9 cellular contexts compared by ENCODE assay signal in genomic region chr4:169098054-169098896, GRCh38.
DNase-seq lines count a peak whose midpoint lies in the region; ATAC-seq and TF ChIP-seq lines count a peak whose summit lies in the region.
"Had no signal": no experiment of that assay in that cellular context is flagged by ENCODE, and none has a peak within 500 bp of the region (broad histone marks: within the 10 kb centered on the region; RNA-seq: fewer than 3 reads in every experiment).

No MANE protein-coding gene starts in this region.

- peaks cover 0 to 4% of the 10 kb centered on the region in 2 donors for H3K4me1 Mint-ChIP-seq in natural killer cell treated with Interleukin-12 subunit alpha and Interleukin-12 subunit beta and Interleukin-15 and Interleukin-18, amount 100 ng/mL, for 72 hours (ENCODE audit: low read depth in 2 of 2)
- H3K4me1 Mint-ChIP-seq in natural killer cell, result peaks cover 5% of the 10 kb centered on the region in 2 donors

- no peak overlapping the region for H3K27ac Mint-ChIP-seq in natural killer cell treated with Interleukin-12 subunit alpha and Interleukin-12 subunit beta and Interleukin-15 and Interleukin-18, amount 100 ng/mL, for 72 hours
- no peak overlapping the region for H3K27ac Mint-ChIP-seq in natural killer cell

- intact Hi-C loops in natural killer cell (cut with micrococcal nuclease) (no loop called here), aorta (cut with DNase I) (loop anchor here in 1 of 2 donors (5.0 kb wide), 1 partner anchor 36 kb away; no protein-coding TSS in a partner anchor)

- H3K27me3 ChIP-seq in aorta (ENCODE audit: control insufficient read depth in 1 of 2, insufficient read depth in 2 of 2, low read length in 1 of 2), result no peaks in the 10 kb centered on the region

- peaks cover 7 to 9% of the 10 kb centered on the region in 2 donors for H3K4me1 ChIP-seq in aorta (ENCODE audit: control insufficient read depth in 1 of 2, insufficient read depth in 2 of 2, low read length in 2 of 2)

- TF ChIP-seq CTCF in natural killer cell (IDR thresholded peaks at IDR 0.05), result no peak
- TF ChIP-seq CTCF in omental fat pad (IDR thresholded peaks at IDR 0.05), result no peak

- peaks cover 0 to 1% of the 10 kb centered on the region in 2 donors for H3K36me3 ChIP-seq in aorta (ENCODE audit: control insufficient read depth in 1 of 2, insufficient read depth in 2 of 2, low read length in 1 of 2)

- WGBS in aorta, 2 donors, result 89 to 91% methylated on average over 4 of the region's 4 CpGs

- peak overlapping the region; percentile 70 to 97 for H3K27ac ChIP-seq in aorta (ENCODE audit: low read depth in 1 of 2, low read length in 2 of 2)

- H3K9me3 ChIP-seq in aorta (ENCODE audit: control insufficient read depth, low read length), result no peaks in the 10 kb centered on the region

- no peaks in the 10 kb centered on the region for H3K36me3 Mint-ChIP-seq in natural killer cell treated with Interleukin-12 subunit alpha and Interleukin-12 subunit beta and Interleukin-15 and Interleukin-18, amount 100 ng/mL, for 72 hours
- H3K36me3 Mint-ChIP-seq in natural killer cell, result no peaks in the 10 kb centered on the region

- peaks cover 0 to 3% of the 10 kb centered on the region in 2 donors for H3K27me3 Mint-ChIP-seq in natural killer cell treated with Interleukin-12 subunit alpha and Interleukin-12 subunit beta and Interleukin-15 and Interleukin-18, amount 100 ng/mL, for 72 hours
- H3K27me3 Mint-ChIP-seq in natural killer cell (ENCODE audit: low read depth in 2 of 2), result peaks cover 0 to 7% of the 10 kb centered on the region in 2 donors

- H3K9me3 Mint-ChIP-seq in natural killer cell treated with Interleukin-12 subunit alpha and Interleukin-12 subunit beta and Interleukin-15 and Interleukin-18, amount 100 ng/mL, for 72 hours, result peaks cover 3% of the 10 kb centered on the region
- no peaks in the 10 kb centered on the region for H3K9me3 Mint-ChIP-seq in natural killer cell

- peak; percentile 27 to 32 for ATAC-seq in natural killer cell treated with Interleukin-12 subunit alpha and Interleukin-12 subunit beta and Interleukin-15 and Interleukin-18, amount 100 ng/mL, for 72 hours
- ATAC-seq in natural killer cell (no peak), HG03097 (IDR thresholded peaks at IDR 0.05; ENCODE audit: low FRiP score, unreplicated experiment) (peak; percentile 47), aorta (ENCODE audit: low FRiP score) (no peak), omental fat pad (ENCODE audit: low FRiP score) (no peak)

- DNase-seq in natural killer cell treated with Interleukin-12 subunit alpha and Interleukin-12 subunit beta and Interleukin-15 and Interleukin-18, amount 100 ng/mL, for 72 hours (ENCODE audit: low spot score), result no peak
- DNase-seq in natural killer cell (no peak), astrocyte of the hippocampus (ENCODE audit: low read depth, low spot score) (peak; percentile 64), aorta (no peak), NCI-H2107 treated with DMSO at 0.1 percent for 48 hours (lab: John Stamatoyannopoulos, UW; ENCODE audit: unreplicated experiment) (no peak), omental fat pad (ENCODE audit: low spot score) (no peak), iPS-NIHi7 (ENCODE audit: extremely low spot score) (no peak)
- DNase-seq: NK-92 treated with Interleukin-12 subunit alpha and Interleukin-12 subunit beta, amount 100 ng/mL, for 24 hours had no signal

- H3K4me3 Mint-ChIP-seq in natural killer cell treated with Interleukin-12 subunit alpha and Interleukin-12 subunit beta and Interleukin-15 and Interleukin-18, amount 100 ng/mL, for 72 hours, result no peak overlapping the region
- H3K4me3 Mint-ChIP-seq in natural killer cell, result no peak overlapping the region

- no peak overlapping the region for H3K4me3 ChIP-seq in aorta (ENCODE audit: low read length in 2 of 2)

Comparison
In these comparisons a context has a peak if more than half of its experiments do, and no peak if none do; other contexts are left out.
1. ATAC-seq: peak in natural killer cell treated with Interleukin-12 subunit alpha and Interleukin-12 subunit beta and Interleukin-15 and Interleukin-18, amount 100 ng/mL, for 72 hours (2 of 2) and HG03097 (single experiment); none in natural killer cell (0 of 3), aorta (single experiment) and omental fat pad (single experiment).